Comparison of ENCODE assay signal across 1 cellular context in the genomic region with DNA sequence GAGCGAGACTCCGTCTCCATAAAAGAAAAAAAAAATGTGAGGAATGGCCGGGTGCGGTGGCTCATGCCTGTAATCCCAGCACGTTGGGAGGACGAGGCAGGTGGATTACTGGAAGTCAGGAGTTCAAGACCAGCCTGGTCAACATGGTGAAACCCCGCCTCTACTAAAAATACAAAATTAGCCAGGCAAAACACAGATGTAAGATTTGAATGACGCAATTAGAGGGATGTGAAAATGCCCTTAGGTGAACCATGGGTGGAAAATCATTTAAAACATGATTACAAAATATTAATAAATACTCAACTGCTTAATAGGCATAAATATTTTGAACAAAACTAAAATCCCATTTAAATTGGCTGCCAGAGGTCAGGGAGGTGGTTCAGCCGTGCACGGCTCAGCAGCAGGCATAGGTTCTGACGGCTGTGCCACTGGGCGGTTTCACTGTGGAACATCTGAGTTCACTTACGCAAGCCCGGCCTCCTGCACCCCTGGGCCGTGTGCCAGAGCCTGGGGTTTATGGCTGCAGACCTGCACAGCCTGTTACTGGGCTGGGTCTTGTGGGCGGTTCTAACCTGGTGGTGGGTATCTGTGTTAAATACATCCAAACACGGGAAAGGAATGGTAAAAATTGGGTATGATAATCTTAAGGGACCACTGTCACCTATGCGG.
TF ChIP-seq lines count a peak whose summit lies in the region.

No MANE protein-coding gene starts in this region.

TF ChIP-seq in K562, 482 proteins besides CTCF, POLR2A, EP300 and RAD21:
- TF ChIP-seq BACH1 (tag; IDR thresholded peaks at IDR 0.05) = no peak
- no peak for TF ChIP-seq ZNF354B (CRISPR knock-in tag; IDR thresholded peaks at IDR 0.05)
- TF ChIP-seq, protein P1, sequence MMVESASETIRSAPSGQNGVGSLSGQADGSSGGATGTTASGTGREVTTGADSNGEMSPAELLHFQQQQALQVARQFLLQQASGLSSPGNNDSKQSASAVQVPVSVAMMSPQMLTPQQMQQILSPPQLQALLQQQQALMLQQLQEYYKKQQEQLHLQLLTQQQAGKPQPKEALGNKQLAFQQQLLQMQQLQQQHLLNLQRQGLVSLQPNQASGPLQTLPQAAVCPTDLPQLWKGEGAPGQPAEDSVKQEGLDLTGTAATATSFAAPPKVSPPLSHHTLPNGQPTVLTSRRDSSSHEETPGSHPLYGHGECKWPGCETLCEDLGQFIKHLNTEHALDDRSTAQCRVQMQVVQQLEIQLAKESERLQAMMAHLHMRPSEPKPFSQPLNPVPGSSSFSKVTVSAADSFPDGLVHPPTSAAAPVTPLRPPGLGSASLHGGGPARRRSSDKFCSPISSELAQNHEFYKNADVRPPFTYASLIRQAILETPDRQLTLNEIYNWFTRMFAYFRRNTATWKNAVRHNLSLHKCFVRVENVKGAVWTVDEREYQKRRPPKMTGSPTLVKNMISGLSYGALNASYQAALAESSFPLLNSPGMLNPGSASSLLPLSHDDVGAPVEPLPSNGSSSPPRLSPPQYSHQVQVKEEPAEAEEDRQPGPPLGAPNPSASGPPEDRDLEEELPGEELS (CRISPR knock-in tag; IDR thresholded peaks at IDR 0.05; ENCODE audit: borderline replicate concordance) = no peak
- TF ChIP-seq, protein P2, sequence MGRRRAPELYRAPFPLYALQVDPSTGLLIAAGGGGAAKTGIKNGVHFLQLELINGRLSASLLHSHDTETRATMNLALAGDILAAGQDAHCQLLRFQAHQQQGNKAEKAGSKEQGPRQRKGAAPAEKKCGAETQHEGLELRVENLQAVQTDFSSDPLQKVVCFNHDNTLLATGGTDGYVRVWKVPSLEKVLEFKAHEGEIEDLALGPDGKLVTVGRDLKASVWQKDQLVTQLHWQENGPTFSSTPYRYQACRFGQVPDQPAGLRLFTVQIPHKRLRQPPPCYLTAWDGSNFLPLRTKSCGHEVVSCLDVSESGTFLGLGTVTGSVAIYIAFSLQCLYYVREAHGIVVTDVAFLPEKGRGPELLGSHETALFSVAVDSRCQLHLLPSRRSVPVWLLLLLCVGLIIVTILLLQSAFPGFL (CRISPR knock-in tag; IDR thresholded peaks at IDR 0.05) = no peak
- no peak for TF ChIP-seq ELF2 (CRISPR knock-in tag; IDR thresholded peaks at IDR 0.05)
- TF ChIP-seq, protein P3, sequence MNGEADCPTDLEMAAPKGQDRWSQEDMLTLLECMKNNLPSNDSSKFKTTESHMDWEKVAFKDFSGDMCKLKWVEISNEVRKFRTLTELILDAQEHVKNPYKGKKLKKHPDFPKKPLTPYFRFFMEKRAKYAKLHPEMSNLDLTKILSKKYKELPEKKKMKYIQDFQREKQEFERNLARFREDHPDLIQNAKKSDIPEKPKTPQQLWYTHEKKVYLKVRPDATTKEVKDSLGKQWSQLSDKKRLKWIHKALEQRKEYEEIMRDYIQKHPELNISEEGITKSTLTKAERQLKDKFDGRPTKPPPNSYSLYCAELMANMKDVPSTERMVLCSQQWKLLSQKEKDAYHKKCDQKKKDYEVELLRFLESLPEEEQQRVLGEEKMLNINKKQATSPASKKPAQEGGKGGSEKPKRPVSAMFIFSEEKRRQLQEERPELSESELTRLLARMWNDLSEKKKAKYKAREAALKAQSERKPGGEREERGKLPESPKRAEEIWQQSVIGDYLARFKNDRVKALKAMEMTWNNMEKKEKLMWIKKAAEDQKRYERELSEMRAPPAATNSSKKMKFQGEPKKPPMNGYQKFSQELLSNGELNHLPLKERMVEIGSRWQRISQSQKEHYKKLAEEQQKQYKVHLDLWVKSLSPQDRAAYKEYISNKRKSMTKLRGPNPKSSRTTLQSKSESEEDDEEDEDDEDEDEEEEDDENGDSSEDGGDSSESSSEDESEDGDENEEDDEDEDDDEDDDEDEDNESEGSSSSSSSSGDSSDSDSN (IDR thresholded peaks at IDR 0.05; ENCODE audit: borderline replicate concordance in 1 of 2, low read depth in 2 of 2, low read length in 2 of 2) = no peak
- TF ChIP-seq, protein P4, sequence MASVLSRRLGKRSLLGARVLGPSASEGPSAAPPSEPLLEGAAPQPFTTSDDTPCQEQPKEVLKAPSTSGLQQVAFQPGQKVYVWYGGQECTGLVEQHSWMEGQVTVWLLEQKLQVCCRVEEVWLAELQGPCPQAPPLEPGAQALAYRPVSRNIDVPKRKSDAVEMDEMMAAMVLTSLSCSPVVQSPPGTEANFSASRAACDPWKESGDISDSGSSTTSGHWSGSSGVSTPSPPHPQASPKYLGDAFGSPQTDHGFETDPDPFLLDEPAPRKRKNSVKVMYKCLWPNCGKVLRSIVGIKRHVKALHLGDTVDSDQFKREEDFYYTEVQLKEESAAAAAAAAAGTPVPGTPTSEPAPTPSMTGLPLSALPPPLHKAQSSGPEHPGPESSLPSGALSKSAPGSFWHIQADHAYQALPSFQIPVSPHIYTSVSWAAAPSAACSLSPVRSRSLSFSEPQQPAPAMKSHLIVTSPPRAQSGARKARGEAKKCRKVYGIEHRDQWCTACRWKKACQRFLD (CRISPR knock-in tag; IDR thresholded peaks at IDR 0.05) = no peak
- no peak for TF ChIP-seq EZH2 (IDR thresholded peaks at IDR 0.05; ENCODE audit: borderline replicate concordance, low read depth, low read length)
- peak; percentile 82 for TF ChIP-seq CEBPB (tag; IDR thresholded peaks at IDR 0.05)
- TF ChIP-seq SMAD1 (IDR thresholded peaks at IDR 0.05; ENCODE audit: low read depth, low read length, partially characterized antibody) = no peak
- TF ChIP-seq SOX6 (IDR thresholded peaks at IDR 0.05) = no peak
- TF ChIP-seq TAF1 (IDR thresholded peaks at IDR 0.05; ENCODE audit: control insufficient read depth, extremely low read depth, insufficient read depth, low read length, severe bottlenecking) = no peak
- TF ChIP-seq GTF2A2 (tag; IDR thresholded peaks at IDR 0.05) = no peak
- TF ChIP-seq NCOA4 (IDR thresholded peaks at IDR 0.05; ENCODE audit: partially characterized antibody) = no peak
- no peak for TF ChIP-seq CEBPG (CRISPR knock-in tag; IDR thresholded peaks at IDR 0.05)
- TF ChIP-seq CEBPG (tag; conservative IDR thresholded peaks at IDR 0.05 in 1 of 2, IDR thresholded peaks at IDR 0.05 in 1 of 2) = peak in 1 of 2 experiments; percentile 51; a peak in 2 of 4 replicates
- TF ChIP-seq, protein P5, sequence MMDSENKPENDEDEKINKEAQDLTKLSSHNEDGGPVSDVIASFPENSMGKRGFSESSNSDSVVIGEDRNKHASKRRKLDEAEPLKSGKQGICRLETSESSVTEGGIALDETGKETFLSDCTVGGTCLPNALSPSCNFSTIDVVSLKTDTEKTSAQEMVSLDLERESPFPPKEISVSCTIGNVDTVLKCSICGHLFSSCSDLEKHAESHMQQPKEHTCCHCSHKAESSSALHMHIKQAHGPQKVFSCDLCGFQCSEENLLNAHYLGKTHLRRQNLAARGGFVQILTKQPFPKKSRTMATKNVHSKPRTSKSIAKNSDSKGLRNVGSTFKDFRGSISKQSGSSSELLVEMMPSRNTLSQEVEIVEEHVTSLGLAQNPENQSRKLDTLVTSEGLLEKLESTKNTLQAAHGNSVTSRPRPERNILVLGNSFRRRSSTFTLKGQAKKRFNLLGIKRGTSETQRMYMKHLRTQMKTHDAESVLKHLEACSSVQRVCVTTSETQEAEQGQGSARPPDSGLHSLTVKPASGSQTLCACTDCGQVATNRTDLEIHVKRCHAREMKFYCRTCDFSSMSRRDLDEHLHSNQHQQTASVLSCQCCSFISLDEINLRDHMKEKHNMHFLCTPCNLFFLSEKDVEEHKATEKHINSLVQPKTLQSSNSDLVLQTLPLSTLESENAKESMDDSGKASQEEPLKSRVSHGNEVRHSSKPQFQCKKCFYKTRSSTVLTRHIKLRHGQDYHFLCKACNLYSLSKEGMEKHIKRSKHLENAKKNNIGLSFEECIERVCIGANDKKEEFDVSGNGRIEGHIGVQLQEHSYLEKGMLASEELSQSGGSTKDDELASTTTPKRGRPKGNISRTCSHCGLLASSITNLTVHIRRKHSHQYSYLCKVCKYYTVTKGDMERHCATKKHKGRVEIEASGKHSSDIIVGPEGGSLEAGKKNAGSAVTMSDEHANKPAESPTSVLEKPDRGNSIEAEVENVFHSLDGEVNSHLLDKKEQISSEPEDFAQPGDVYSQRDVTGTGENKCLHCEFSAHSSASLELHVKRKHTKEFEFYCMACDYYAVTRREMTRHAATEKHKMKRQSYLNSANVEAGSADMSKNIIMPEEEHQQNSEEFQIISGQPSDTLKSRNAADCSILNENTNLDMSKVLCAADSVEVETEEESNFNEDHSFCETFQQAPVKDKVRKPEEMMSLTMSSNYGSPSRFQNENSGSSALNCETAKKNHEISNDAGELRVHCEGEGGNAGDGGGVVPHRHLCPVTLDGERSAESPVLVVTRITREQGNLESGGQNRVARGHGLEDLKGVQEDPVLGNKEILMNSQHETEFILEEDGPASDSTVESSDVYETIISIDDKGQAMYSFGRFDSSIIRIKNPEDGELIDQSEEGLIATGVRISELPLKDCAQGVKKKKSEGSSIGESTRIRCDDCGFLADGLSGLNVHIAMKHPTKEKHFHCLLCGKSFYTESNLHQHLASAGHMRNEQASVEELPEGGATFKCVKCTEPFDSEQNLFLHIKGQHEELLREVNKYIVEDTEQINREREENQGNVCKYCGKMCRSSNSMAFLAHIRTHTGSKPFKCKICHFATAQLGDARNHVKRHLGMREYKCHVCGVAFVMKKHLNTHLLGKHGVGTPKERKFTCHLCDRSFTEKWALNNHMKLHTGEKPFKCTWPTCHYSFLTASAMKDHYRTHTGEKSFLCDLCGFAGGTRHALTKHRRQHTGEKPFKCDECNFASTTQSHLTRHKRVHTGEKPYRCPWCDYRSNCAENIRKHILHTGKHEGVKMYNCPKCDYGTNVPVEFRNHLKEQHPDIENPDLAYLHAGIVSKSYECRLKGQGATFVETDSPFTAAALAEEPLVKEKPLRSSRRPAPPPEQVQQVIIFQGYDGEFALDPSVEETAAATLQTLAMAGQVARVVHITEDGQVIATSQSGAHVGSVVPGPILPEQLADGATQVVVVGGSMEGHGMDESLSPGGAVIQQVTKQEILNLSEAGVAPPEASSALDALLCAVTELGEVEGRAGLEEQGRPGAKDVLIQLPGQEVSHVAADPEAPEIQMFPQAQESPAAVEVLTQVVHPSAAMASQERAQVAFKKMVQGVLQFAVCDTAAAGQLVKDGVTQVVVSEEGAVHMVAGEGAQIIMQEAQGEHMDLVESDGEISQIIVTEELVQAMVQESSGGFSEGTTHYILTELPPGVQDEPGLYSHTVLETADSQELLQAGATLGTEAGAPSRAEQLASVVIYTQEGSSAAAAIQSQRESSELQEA (IDR thresholded peaks at IDR 0.05; ENCODE audit: low read depth) = no peak
- TF ChIP-seq POLR2AphosphoS2 (IDR thresholded peaks at IDR 0.05; ENCODE audit: low read length) = no peak
- TF ChIP-seq NFIC (IDR thresholded peaks at IDR 0.05) = peak; percentile 44; the same call in 1 of the 2 replicates
- TF ChIP-seq, protein P6, sequence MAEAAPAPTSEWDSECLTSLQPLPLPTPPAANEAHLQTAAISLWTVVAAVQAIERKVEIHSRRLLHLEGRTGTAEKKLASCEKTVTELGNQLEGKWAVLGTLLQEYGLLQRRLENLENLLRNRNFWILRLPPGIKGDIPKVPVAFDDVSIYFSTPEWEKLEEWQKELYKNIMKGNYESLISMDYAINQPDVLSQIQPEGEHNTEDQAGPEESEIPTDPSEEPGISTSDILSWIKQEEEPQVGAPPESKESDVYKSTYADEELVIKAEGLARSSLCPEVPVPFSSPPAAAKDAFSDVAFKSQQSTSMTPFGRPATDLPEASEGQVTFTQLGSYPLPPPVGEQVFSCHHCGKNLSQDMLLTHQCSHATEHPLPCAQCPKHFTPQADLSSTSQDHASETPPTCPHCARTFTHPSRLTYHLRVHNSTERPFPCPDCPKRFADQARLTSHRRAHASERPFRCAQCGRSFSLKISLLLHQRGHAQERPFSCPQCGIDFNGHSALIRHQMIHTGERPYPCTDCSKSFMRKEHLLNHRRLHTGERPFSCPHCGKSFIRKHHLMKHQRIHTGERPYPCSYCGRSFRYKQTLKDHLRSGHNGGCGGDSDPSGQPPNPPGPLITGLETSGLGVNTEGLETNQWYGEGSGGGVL (CRISPR knock-in tag; IDR thresholded peaks at IDR 0.05) = no peak
- TF ChIP-seq BMI1 (IDR thresholded peaks at IDR 0.05; ENCODE audit: low read length) = no peak
TF ChIP-seq in K562: peak in this region for 3.
